In genomic region chr1:3747522-3747848, GRCh38 we compare ENCODE assay signal across 1 cellular context.
TF ChIP-seq lines count a peak whose summit lies in the region.

No MANE protein-coding gene starts in this region.

TF ChIP-seq in A549, 52 proteins besides CTCF, POLR2A, EP300 and RAD21 (continued from another document):
- no peak for TF ChIP-seq CEBPB (IDR thresholded peaks at IDR 0.05)
- no peak for TF ChIP-seq TP53 (CRISPR knock-in tag; IDR thresholded peaks at IDR 0.05)
- no peak for TF ChIP-seq ZC3H11A (IDR thresholded peaks at IDR 0.05)
